ENCODE assay signal across 8 cellular contexts in genomic region chr9:134059661-134060395, GRCh38. TPM values are rescaled to one million over a fixed set of nuclear protein-coding genes. Genes with fewer than 3 reads are reported as not detected.
DNase-seq lines count a peak whose midpoint lies in the region; ATAC-seq, FAIRE-seq and TF ChIP-seq lines count a peak whose summit lies in the region.

No MANE protein-coding gene starts in this region.

- peak overlapping the region; percentile 67 for H3K27ac ChIP-seq in BLaER1

- no peak overlapping the region for H3K27ac Mint-ChIP-seq in activated B cell treated with CpG ODN at 0.5 μM for 24 hours
- no peak overlapping the region for H3K27ac Mint-ChIP-seq in natural killer cell treated with Interleukin-12 subunit alpha and Interleukin-12 subunit beta and Interleukin-15 and Interleukin-18, amount 100 ng/mL, for 72 hours

- no peaks in the 10 kb centered on the region for H3K27me3 Mint-ChIP-seq in activated B cell treated with CpG ODN at 0.5 μM for 24 hours
- H3K27me3 Mint-ChIP-seq in natural killer cell treated with Interleukin-12 subunit alpha and Interleukin-12 subunit beta and Interleukin-15 and Interleukin-18, amount 100 ng/mL, for 72 hours: no peaks in the 10 kb centered on the region

- H3K4me1 Mint-ChIP-seq in activated B cell treated with CpG ODN at 0.5 μM for 24 hours: peaks cover 61% of the 10 kb centered on the region
- H3K4me1 Mint-ChIP-seq in natural killer cell treated with Interleukin-12 subunit alpha and Interleukin-12 subunit beta and Interleukin-15 and Interleukin-18, amount 100 ng/mL, for 72 hours (ENCODE audit: low read depth in 2 of 2): peaks cover 10 to 36% of the 10 kb centered on the region in 2 donors

- CTCF ChIA-PET in activated B cell treated with CpG ODN at 0.5 μM for 24 hours (lab: Charles Lee): no interaction called here

- POLR2A ChIA-PET in activated B cell treated with CpG ODN at 0.5 μM for 24 hours (lab: Charles Lee): interaction anchor here (0.6 kb wide), 1 partner anchor 233 kb away, joined by 3 read pairs; no protein-coding TSS in a partner anchor

- no peaks in the 10 kb centered on the region for H3K9me3 ChIP-seq in BLaER1

- peaks cover 4% of the 10 kb centered on the region for H3K36me3 Mint-ChIP-seq in activated B cell treated with CpG ODN at 0.5 μM for 24 hours (ENCODE audit: low read depth)
- H3K36me3 Mint-ChIP-seq in natural killer cell treated with Interleukin-12 subunit alpha and Interleukin-12 subunit beta and Interleukin-15 and Interleukin-18, amount 100 ng/mL, for 72 hours: no peaks in the 10 kb centered on the region

- peaks cover 45% of the 10 kb centered on the region for H3K36me3 ChIP-seq in BLaER1

- no peak for TF ChIP-seq CTCF in activated B cell treated with CpG ODN at 0.5 μM for 24 hours (IDR thresholded peaks at IDR 0.05)
- TF ChIP-seq CTCF in omental fat pad (IDR thresholded peaks at IDR 0.05): no peak

- H3K4me3 ChIP-seq in BLaER1: peak overlapping the region; percentile 45

- peak overlapping the region; percentile 60 for H3K9ac ChIP-seq in BLaER1

- H3K4me3 Mint-ChIP-seq in activated B cell treated with CpG ODN at 0.5 μM for 24 hours: peak overlapping the region; percentile 50
- no peak overlapping the region for H3K4me3 Mint-ChIP-seq in natural killer cell treated with Interleukin-12 subunit alpha and Interleukin-12 subunit beta and Interleukin-15 and Interleukin-18, amount 100 ng/mL, for 72 hours

- peak; percentile 67 for ATAC-seq in HG03139 (IDR thresholded peaks at IDR 0.05; ENCODE audit: unreplicated experiment)
- ATAC-seq in activated B cell treated with CpG ODN at 0.5 μM for 24 hours (ENCODE audit: low read depth): peak; percentile 96
- peak; percentile 72 for ATAC-seq in natural killer cell treated with Interleukin-12 subunit alpha and Interleukin-12 subunit beta and Interleukin-15 and Interleukin-18, amount 100 ng/mL, for 72 hours
- no peak for ATAC-seq in omental fat pad (ENCODE audit: low FRiP score)

- DNase-seq in GM19238 (ENCODE audit: insufficient read length, low spot score) (peak; percentile 91), activated B cell treated with CpG ODN at 0.5 μM for 24 hours (peak; percentile 52), HTR-8/SVneo (ENCODE audit: insufficient read length, low spot score) (no peak), omental fat pad (ENCODE audit: low spot score) (no peak), kidney tubule cell (ENCODE audit: low spot score) (no peak)
- no peak for DNase-seq in natural killer cell treated with Interleukin-12 subunit alpha and Interleukin-12 subunit beta and Interleukin-15 and Interleukin-18, amount 100 ng/mL, for 72 hours (ENCODE audit: low spot score)

- H4K20me1 ChIP-seq in BLaER1: peaks cover 100% of the 10 kb centered on the region

- intact Hi-C loops in activated B cell treated with CpG ODN at 0.5 μM for 24 hours (cut with micrococcal nuclease): loop anchor here (1.0 to 10.0 kb wide), 7 partner anchors 35 to 1905 kb away; partner anchors contain the start of genes BRD3OS, SURF6, UBAC1 and VAV2

- peak overlapping the region; percentile 92 for H3K4me2 ChIP-seq in BLaER1

- H3K27me3 ChIP-seq in BLaER1: no peaks in the 10 kb centered on the region

- H3K4me1 ChIP-seq in BLaER1: peaks cover 100% of the 10 kb centered on the region

- no peaks in the 10 kb centered on the region for H3K9me3 Mint-ChIP-seq in activated B cell treated with CpG ODN at 0.5 μM for 24 hours
- no peaks in the 10 kb centered on the region for H3K9me3 Mint-ChIP-seq in natural killer cell treated with Interleukin-12 subunit alpha and Interleukin-12 subunit beta and Interleukin-15 and Interleukin-18, amount 100 ng/mL, for 72 hours

- no peak for FAIRE-seq in HTR-8/SVneo (lab: Jason Lieb, UNC)

RNA-seq across cellular contexts. Expression of gene BRD3, which starts 8.0 kb away (rescaled TPM):
- total RNA-seq in activated B cell treated with CpG ODN at 0.5 μM for 24 hours (17.0 and 18.3 TPM in 2 replicates), omental fat pad (10 to 100 TPM; 13.7 to 39.9 (median 18.7) TPM)
- total RNA-seq in natural killer cell treated with Interleukin-12 subunit alpha and Interleukin-12 subunit beta and Interleukin-15 and Interleukin-18, amount 100 ng/mL, for 72 hours: 10 to 100 TPM; 17.8 to 19.1 TPM

RNA-seq across cellular contexts. Expression of gene BRD3OS, which starts 34.5 kb away (rescaled TPM):
- total RNA-seq in activated B cell treated with CpG ODN at 0.5 μM for 24 hours (17.3 and 19.3 TPM in 2 replicates), omental fat pad (10 to 100 TPM in 2 of 4 donors, 1 to 10 TPM in 2; 8.8 to 18.3 (median 12.9) TPM)
- total RNA-seq in natural killer cell treated with Interleukin-12 subunit alpha and Interleukin-12 subunit beta and Interleukin-15 and Interleukin-18, amount 100 ng/mL, for 72 hours: 10 to 100 TPM in 1 of 2 donors, 1 to 10 TPM in 1; 9.6 to 10.7 TPM

Comparison
In these comparisons a context has a peak if more than half of its experiments do, and no peak if none do; other contexts are left out.
1. DNase-seq: peak in GM19238 (single experiment) and activated B cell treated with CpG ODN at 0.5 μM for 24 hours (single experiment); none in natural killer cell treated with Interleukin-12 subunit alpha and Interleukin-12 subunit beta and Interleukin-15 and Interleukin-18, amount 100 ng/mL, for 72 hours (single experiment), HTR-8/SVneo (single experiment), omental fat pad (single experiment) and kidney tubule cell (single experiment).